Comparison of ENCODE assay signal across 14 cellular contexts in genomic region chr14:96888158-96888557, GRCh38.
DNase-seq lines count a peak whose midpoint lies in the region; ATAC-seq and TF ChIP-seq lines count a peak whose summit lies in the region.
"Had no signal": no experiment of that assay in that cellular context is flagged by ENCODE, and none has a peak within 500 bp of the region (broad histone marks: within the 10 kb centered on the region; RNA-seq: fewer than 3 reads in every experiment).

No MANE protein-coding gene starts in this region.

- H3K9me3 ChIP-seq in colonic mucosa: no peaks in the 10 kb centered on the region
- H3K9me3 ChIP-seq: BLaER1 had no signal

- no peak overlapping the region for H3K27ac Mint-ChIP-seq in activated CD8-positive, alpha-beta T cell treated with anti-CD3 and anti-CD28 coated beads for 36 hours
- H3K27ac Mint-ChIP-seq: activated naive CD4-positive, alpha-beta T cell treated with anti-CD3 and anti-CD28 coated beads, Interleukin-2, amount 50 U/mL, for 72 hours; stimulated activated naive CD8-positive, alpha-beta T cell treated with anti-CD3 and anti-CD28 coated beads, Interleukin-15, Interleukin-2, amounts not matched to agents 100 ng/mL and 50 ng/mL, for 24 hours had no signal

- intact Hi-C loops in colonic mucosa (cut with DNase I): no loop called here
- intact Hi-C loops in activated CD8-positive, alpha-beta T cell treated with anti-CD3 and anti-CD28 coated beads for 36 hours (cut with micrococcal nuclease): no loop called here

- H3K27me3 ChIP-seq in colonic mucosa: no peaks in the 10 kb centered on the region
- H3K27me3 ChIP-seq: BLaER1, foreskin keratinocyte had no signal

- in situ Hi-C loops in KBM-7 (cut with MboI; ENCODE audit: low pct_unique_long_range_greater_than_20kb, low sequenced_read_pairs): no loop called here

- no peak for TF ChIP-seq CTCF in colonic mucosa (IDR thresholded peaks at IDR 0.05)
- no peak for TF ChIP-seq CTCF in activated CD8-positive, alpha-beta T cell treated with anti-CD3 and anti-CD28 coated beads for 36 hours (IDR thresholded peaks at IDR 0.05)

- no peaks in the 10 kb centered on the region for H3K4me1 ChIP-seq in colonic mucosa
- H3K4me1 ChIP-seq: foreskin keratinocyte had no signal

- H3K36me3 ChIP-seq in colonic mucosa: no peaks in the 10 kb centered on the region

- H3K4me3 ChIP-seq in colonic mucosa: no peak overlapping the region
- H3K4me3 ChIP-seq: BLaER1 had no signal

- H3K27me3 Mint-ChIP-seq in activated CD8-positive, alpha-beta T cell treated with anti-CD3 and anti-CD28 coated beads for 36 hours: no peaks in the 10 kb centered on the region
- H3K27me3 Mint-ChIP-seq: stimulated activated naive CD8-positive, alpha-beta T cell treated with anti-CD3 and anti-CD28 coated beads, Interleukin-15, Interleukin-2, amounts not matched to agents 100 ng/mL and 50 ng/mL, for 24 hours had no signal

- no peak overlapping the region for H3K27ac ChIP-seq in colonic mucosa
- H3K27ac ChIP-seq: BLaER1, foreskin keratinocyte, HL-60 had no signal

- DNase-seq in NCI-H2227 (lab: John Stamatoyannopoulos, UW; ENCODE audit: unreplicated experiment) (peak; percentile 48), colonic mucosa (no peak), GM19240 (ENCODE audit: insufficient read length, low spot score) (no peak), KBM-7 (no peak)
- no peak for DNase-seq in activated CD8-positive, alpha-beta T cell treated with anti-CD3 and anti-CD28 coated beads for 36 hours
- DNase-seq: foreskin keratinocyte, occipital lobe had no signal

- H3K4me3 Mint-ChIP-seq in activated CD8-positive, alpha-beta T cell treated with anti-CD3 and anti-CD28 coated beads for 36 hours: no peak overlapping the region
- H3K4me3 Mint-ChIP-seq: stimulated activated naive CD8-positive, alpha-beta T cell treated with anti-CD3 and anti-CD28 coated beads, Interleukin-15, Interleukin-2, amounts not matched to agents 100 ng/mL and 50 ng/mL, for 24 hours had no signal

- peaks cover 13% of the 10 kb centered on the region for H3K36me3 Mint-ChIP-seq in activated CD8-positive, alpha-beta T cell treated with anti-CD3 and anti-CD28 coated beads for 36 hours (ENCODE audit: low read depth)
- H3K36me3 Mint-ChIP-seq: activated naive CD4-positive, alpha-beta T cell treated with anti-CD3 and anti-CD28 coated beads, Interleukin-2, amount 50 U/mL, for 72 hours had no signal

- H3K4me1 Mint-ChIP-seq in activated CD8-positive, alpha-beta T cell treated with anti-CD3 and anti-CD28 coated beads for 36 hours (ENCODE audit: low read depth): no peaks in the 10 kb centered on the region

- ATAC-seq in GM18517 (IDR thresholded peaks at IDR 0.05; ENCODE audit: unreplicated experiment) (peak; percentile 76), GM21381 (IDR thresholded peaks at IDR 0.05; ENCODE audit: unreplicated experiment) (peak; percentile 82), HG03025 (IDR thresholded peaks at IDR 0.05; ENCODE audit: low FRiP score, unreplicated experiment) (peak; percentile 92)
- no peak for ATAC-seq in activated CD8-positive, alpha-beta T cell treated with anti-CD3 and anti-CD28 coated beads for 36 hours
- ATAC-seq: activated naive CD4-positive, alpha-beta T cell treated with anti-CD3 and anti-CD28 coated beads, Interleukin-2, amount 50 U/mL, for 72 hours; foreskin keratinocyte had no signal

- POLR2A ChIA-PET in activated CD8-positive, alpha-beta T cell treated with anti-CD3 and anti-CD28 coated beads for 36 hours (lab: Charles Lee): interaction anchor here (0.8 kb wide), 1 partner anchor 9 kb away, joined by 3 read pairs; no protein-coding TSS in a partner anchor

- no peaks in the 10 kb centered on the region for H3K9me3 Mint-ChIP-seq in activated CD8-positive, alpha-beta T cell treated with anti-CD3 and anti-CD28 coated beads for 36 hours
- H3K9me3 Mint-ChIP-seq: activated naive CD4-positive, alpha-beta T cell treated with anti-CD3 and anti-CD28 coated beads, Interleukin-2, amount 50 U/mL, for 72 hours; stimulated activated naive CD8-positive, alpha-beta T cell treated with anti-CD3 and anti-CD28 coated beads, Interleukin-15, Interleukin-2, amounts not matched to agents 100 ng/mL and 50 ng/mL, for 24 hours had no signal

- no peak overlapping the region for H3K9ac ChIP-seq in colonic mucosa (ENCODE audit: low read depth in 2 of 2, low read length in 2 of 2)
- H3K9ac ChIP-seq: BLaER1 had no signal

- CTCF ChIA-PET in activated CD8-positive, alpha-beta T cell treated with anti-CD3 and anti-CD28 coated beads for 36 hours (lab: Charles Lee): no interaction called here
